Comparison of ENCODE assay signal across 8 cellular contexts in the genomic region with DNA sequence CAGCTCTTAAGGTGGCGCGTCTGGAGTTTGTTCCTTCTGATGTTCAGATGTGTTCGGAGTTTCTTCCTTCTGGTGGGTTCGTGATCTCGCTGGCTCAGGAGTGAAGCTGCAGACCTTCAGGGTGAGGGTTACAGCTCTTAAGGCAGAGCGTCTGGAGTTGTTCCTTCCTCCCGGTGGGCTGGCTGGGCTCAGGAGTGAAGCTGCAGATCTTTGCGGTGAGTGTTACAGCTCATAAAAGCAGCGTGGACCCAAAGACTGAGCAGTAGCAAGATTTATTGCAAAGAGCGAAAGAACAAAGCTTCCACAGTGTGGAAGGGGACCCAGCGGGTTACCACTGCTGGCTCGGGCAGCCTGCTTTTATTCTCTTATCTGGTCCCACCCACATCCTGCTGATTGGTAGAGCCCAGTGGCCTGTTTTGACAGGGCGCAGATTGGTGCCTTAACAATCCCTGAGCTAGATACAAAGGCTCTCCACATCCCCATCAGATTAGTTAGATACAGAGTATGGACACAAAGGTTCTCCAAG.
A peak's percentile ranks its signal among the peaks of the same experiment; 100 is the strongest.
DNase-seq lines count a peak whose midpoint lies in the region; ATAC-seq, FAIRE-seq and TF ChIP-seq lines count a peak whose summit lies in the region.
"Not testable (repeated sequence)": the region's sequence is repeated elsewhere in the genome, so short reads cannot be mapped to it uniquely, and the experiment has no call there.

No MANE protein-coding gene starts in this region.

- POLR2A ChIA-PET in A673 (lab: Charles Lee; ENCODE audit: low non-redundant PET): interaction anchor here (0.7 kb wide), 1 partner anchor 1086 kb away, joined by 15 read pairs; no protein-coding TSS in a partner anchor

- H3K27ac Mint-ChIP-seq in nephron progenitor cell: peak overlapping the region; percentile 76

- not testable (repeated sequence) for H3K27me3 ChIP-seq in A673 (replicated peaks; ENCODE audit: insufficient read depth, low read depth, low read length, poor library complexity)

- peaks cover 13% of the 10 kb centered on the region for H3K4me1 ChIP-seq in A673 (ENCODE audit: insufficient read depth, low read length, poor library complexity, severe bottlenecking)

- H3K9me3 Mint-ChIP-seq in nephron progenitor cell: peaks cover 22% of the 10 kb centered on the region

- H3K27ac ChIP-seq in A673 (ENCODE audit: low read depth, low read length, poor library complexity, severe bottlenecking): peak overlapping the region; percentile 57

- FAIRE-seq in GM12891 (lab: Jason Lieb, UNC): peak; percentile 13

- peak; percentile 13 for ATAC-seq in GM19467 (IDR thresholded peaks at IDR 0.05; ENCODE audit: unreplicated experiment)
- ATAC-seq in HG03066 (IDR thresholded peaks at IDR 0.05; ENCODE audit: low read depth, unreplicated experiment): peak; percentile 34

- not testable (repeated sequence) for H3K36me3 ChIP-seq in A673 (ENCODE audit: insufficient read depth, low read length, poor library complexity, severe bottlenecking)

- in situ Hi-C loops in SK-MEL-5 (cut with HindIII; ENCODE audit: low pct_unique_long_range_greater_than_20kb, low sequenced_read_pairs): not testable (repeated sequence)

- DNase-seq in A673 (ENCODE audit: low spot score) (peak; percentile 56), SK-MEL-5 (ENCODE audit: low read depth, low spot score) (peak; percentile 53)
- not testable (repeated sequence) for DNase-seq in GM12891 (ENCODE audit: insufficient read length, low spot score); epithelial cell of proximal tubule (ENCODE audit: low read depth); nephron progenitor cell
- DNase-seq in activated T-cell treated with anti-CD3 and anti-CD28 coated beads, Interleukin-2, amount 50 U/mL, for 48 hours: peak; percentile 37 to 49

- intact Hi-C loops in A673 (cut with micrococcal nuclease; ENCODE audit: unreplicated experiment): not testable (repeated sequence)

- H3K9me3 ChIP-seq in A673 (ENCODE audit: low read depth, low read length, poor library complexity, severe bottlenecking): not testable (repeated sequence)

- H3K27me3 Mint-ChIP-seq in nephron progenitor cell (ENCODE audit: low read depth, poor library complexity): not testable (repeated sequence)

- peak overlapping the region; percentile 42 for H3K4me3 ChIP-seq in A673 (ENCODE audit: low read depth, low read length, poor library complexity, severe bottlenecking)
- H3K4me3 ChIP-seq in epithelial cell of proximal tubule (ENCODE audit: low read depth, low read length): peak overlapping the region; percentile 66

- H3K4me1 Mint-ChIP-seq in nephron progenitor cell: not testable (repeated sequence)

- TF ChIP-seq CTCF in A673 (conservative IDR thresholded peaks at IDR 0.05; ENCODE audit: low read depth, low read length); epithelial cell of proximal tubule (conservative IDR thresholded peaks at IDR 0.05; ENCODE audit: low read depth, low read length); nephron progenitor cell (IDR thresholded peaks at IDR 0.05): not testable (repeated sequence)

- CTCF ChIA-PET in A673 (lab: Charles Lee): not testable (repeated sequence)

- not testable (repeated sequence) for H3K4me3 Mint-ChIP-seq in nephron progenitor cell

- H3K36me3 Mint-ChIP-seq in nephron progenitor cell (ENCODE audit: low read depth): not testable (repeated sequence)

- TSS peak; percentile 27 for BruUV-seq in A673 (replicated peaks; lab: Mats Ljungman, UMichigan)

- TF ChIP-seq POLR2A in GM12891 (IDR thresholded peaks at IDR 0.05; ENCODE audit: low read depth, low read length): 0 out of 2 replicates have a peak, but pooled peaks have one; percentile 26
